ENCODE assay signal across 11 cellular contexts in genomic region chr9:83299556-83299955, GRCh38.
DNase-seq lines count a peak whose midpoint lies in the region; ATAC-seq and TF ChIP-seq lines count a peak whose summit lies in the region.
"Had no signal": no experiment of that assay in that cellular context is flagged by ENCODE, and none has a peak within 500 bp of the region (broad histone marks: within the 10 kb centered on the region; RNA-seq: fewer than 3 reads in every experiment).

No MANE protein-coding gene starts in this region.

- intact Hi-C loops in adrenal gland (cut with DNase I) = no loop called here
- intact Hi-C loops in left colon (cut with DNase I, micrococcal nuclease) = no loop called here

- H3K9me3 ChIP-seq in adrenal gland (replicated peaks in 1 of 3) = no peaks in the 10 kb centered on the region

- ATAC-seq in HG03432 (IDR thresholded peaks at IDR 0.05; ENCODE audit: unreplicated experiment) (peak; percentile 47), left colon (peak; percentile 15), GM18502 (IDR thresholded peaks at IDR 0.05; ENCODE audit: poor library complexity, unreplicated experiment) (no peak)

- H3K4me1 ChIP-seq in adrenal gland (replicated peaks in 1 of 2) = peaks cover 11 to 22% of the 10 kb centered on the region in 2 donors

- no peaks in the 10 kb centered on the region for H3K36me3 ChIP-seq in adrenal gland (replicated peaks in 1 of 2)

- H3K27ac ChIP-seq in adrenal gland = peak overlapping the region in 4 of 5 donors; percentile 11 to 80 (median 43)

- H3K4me3 ChIP-seq in adrenal gland = no peak overlapping the region

- no peaks in the 10 kb centered on the region for H3K27me3 ChIP-seq in adrenal gland

- DNase-seq in AG08396 (ENCODE audit: low spot score) = peak; percentile 30
- peak; percentile 42 to 89 (median 81) for DNase-seq in adrenal gland
- DNase-seq in left colon = no peak
- no peak for DNase-seq in activated CD4-positive, CD25-positive, alpha-beta regulatory T cell treated with anti-CD3 and anti-CD28 coated beads, Interleukin-2, amount 50 U/mL, for 72 hours
- DNase-seq in HCEC 1CT = no peak
- no peak for DNase-seq in NCI-H345 (lab: John Stamatoyannopoulos, UW)
- DNase-seq: activated T-cell treated with anti-CD3 and anti-CD28 coated beads, Interleukin-2, amount 50 U/mL, for 48 hours; CD4-positive, alpha-beta T cell; T-helper 9 cell had no signal

- WGBS in adrenal gland, 4 donors = 11 to 30% (median 20%) methylated on average over 5 to 6 of the region's 6 CpGs

- TF ChIP-seq POLR2A in adrenal gland (IDR thresholded peaks at IDR 0.05) = no peak

- no peak for TF ChIP-seq CTCF in adrenal gland (IDR thresholded peaks at IDR 0.05)

Comparison
In these comparisons a context has a peak if more than half of its experiments do, and no peak if none do; other contexts are left out.
1. DNase-seq: peak in AG08396 (single experiment) and adrenal gland (7 of 7); none in left colon (0 of 2), activated CD4-positive, CD25-positive, alpha-beta regulatory T cell treated with anti-CD3 and anti-CD28 coated beads, Interleukin-2, amount 50 U/mL, for 72 hours (single experiment), HCEC 1CT (single experiment) and NCI-H345 (single experiment).